In the genomic region with DNA sequence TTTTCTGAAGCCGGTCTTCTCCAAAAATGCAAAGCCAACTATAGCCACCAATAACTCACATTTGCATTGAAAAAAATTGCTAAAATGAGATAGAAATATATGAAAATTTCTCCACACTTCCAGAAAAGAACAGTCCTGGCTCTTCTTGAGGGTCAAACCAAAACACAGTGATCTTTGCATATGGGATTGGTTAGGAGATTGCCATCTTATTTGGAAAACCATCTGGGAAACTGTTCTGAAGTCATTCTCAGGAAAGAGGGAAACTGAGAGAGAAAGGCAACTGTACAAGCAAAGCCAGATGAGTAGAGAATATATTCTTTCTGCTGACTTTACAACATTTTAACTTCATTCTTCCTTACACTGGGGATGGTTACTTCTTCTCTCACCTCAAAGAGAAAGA, we compare ENCODE assay signal across 1 cellular context.
TF ChIP-seq lines count a peak whose summit lies in the region.

No MANE protein-coding gene starts in this region.

TF ChIP-seq in SK-N-SH treated with all-trans-retinoic acid at 6 μM for 48 hours, 23 proteins besides CTCF, POLR2A, EP300 and RAD21 (continued from another document):
- TF ChIP-seq, protein P1, sequence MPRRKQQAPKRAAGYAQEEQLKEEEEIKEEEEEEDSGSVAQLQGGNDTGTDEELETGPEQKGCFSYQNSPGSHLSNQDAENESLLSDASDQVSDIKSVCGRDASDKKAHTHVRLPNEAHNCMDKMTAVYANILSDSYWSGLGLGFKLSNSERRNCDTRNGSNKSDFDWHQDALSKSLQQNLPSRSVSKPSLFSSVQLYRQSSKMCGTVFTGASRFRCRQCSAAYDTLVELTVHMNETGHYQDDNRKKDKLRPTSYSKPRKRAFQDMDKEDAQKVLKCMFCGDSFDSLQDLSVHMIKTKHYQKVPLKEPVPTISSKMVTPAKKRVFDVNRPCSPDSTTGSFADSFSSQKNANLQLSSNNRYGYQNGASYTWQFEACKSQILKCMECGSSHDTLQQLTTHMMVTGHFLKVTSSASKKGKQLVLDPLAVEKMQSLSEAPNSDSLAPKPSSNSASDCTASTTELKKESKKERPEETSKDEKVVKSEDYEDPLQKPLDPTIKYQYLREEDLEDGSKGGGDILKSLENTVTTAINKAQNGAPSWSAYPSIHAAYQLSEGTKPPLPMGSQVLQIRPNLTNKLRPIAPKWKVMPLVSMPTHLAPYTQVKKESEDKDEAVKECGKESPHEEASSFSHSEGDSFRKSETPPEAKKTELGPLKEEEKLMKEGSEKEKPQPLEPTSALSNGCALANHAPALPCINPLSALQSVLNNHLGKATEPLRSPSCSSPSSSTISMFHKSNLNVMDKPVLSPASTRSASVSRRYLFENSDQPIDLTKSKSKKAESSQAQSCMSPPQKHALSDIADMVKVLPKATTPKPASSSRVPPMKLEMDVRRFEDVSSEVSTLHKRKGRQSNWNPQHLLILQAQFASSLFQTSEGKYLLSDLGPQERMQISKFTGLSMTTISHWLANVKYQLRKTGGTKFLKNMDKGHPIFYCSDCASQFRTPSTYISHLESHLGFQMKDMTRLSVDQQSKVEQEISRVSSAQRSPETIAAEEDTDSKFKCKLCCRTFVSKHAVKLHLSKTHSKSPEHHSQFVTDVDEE (CRISPR knock-in tag; IDR thresholded peaks at IDR 0.05) = peak; percentile 21; the same call in 1 of the 2 replicates
